In the genomic region with DNA sequence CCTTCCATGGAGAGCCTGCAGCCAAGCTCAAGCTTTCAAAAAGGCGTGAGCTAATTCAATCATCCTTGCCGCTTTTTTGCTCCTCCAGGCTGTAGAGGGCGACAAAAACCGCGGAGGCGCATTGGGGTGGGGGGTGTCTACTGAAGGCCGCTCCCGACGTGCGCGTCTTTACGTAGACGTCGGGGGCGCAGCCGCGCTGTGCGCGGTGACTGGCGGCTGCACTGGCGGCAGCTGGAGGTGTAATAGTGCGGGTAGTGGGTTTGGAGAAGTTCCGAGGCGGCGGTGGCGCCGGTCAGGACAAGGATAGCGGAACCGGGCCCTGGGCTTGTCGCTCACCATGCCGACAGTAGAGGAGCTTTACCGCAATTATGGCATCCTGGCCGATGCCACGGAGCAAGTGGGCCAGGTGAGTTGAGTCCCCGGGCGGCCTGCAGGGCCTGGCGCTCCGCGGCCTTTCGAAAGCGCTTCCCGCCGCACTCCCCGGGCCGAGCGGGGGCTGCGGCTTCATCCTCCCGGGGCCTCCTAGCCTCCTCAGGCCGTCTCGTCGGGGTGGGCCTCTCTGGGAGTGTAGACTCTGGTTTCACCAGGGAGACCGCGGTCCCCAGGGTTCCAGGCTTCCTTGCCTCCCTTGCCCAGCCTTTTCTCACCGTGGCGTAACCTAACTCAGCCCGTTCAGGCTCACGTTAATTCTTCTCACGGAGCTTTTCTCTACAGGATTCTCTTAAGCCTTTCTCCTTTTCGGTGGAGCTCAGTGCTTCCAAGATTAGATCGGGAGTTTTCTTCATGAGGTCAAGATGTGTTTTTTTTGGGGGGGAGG, we compare ENCODE assay signal across 8 cellular contexts. TPM values are rescaled to one million over a fixed set of nuclear protein-coding genes. Genes with fewer than 3 reads are reported as not detected.
DNase-seq lines count a peak whose midpoint lies in the region; ATAC-seq, FAIRE-seq and TF ChIP-seq lines count a peak whose summit lies in the region.

A gene (plus strand): TSS at position 206 of the 817 bp plus-strand sequence. CDS start 132 bp downstream, at position 338.

- POLR2A ChIA-PET in T-cell (lab: Charles Lee) = interaction anchor here (0.5 to 2.7 kb wide), 9 partner anchors 16 to 1260 kb away, joined by 3 to 16 read pairs (median 3); a partner anchor contains a TSS

- H3K27ac ChIP-seq in adipose tissue (ENCODE audit: low read depth, low read length) (no peak within 1 kb of the TSS), heart left ventricle (peak within 1 kb of the TSS in 11 of 12 donors; percentile 55 to 89 (median 78))

- peak; percentile 98 for ATAC-seq in HG02852 (IDR thresholded peaks at IDR 0.05; ENCODE audit: unreplicated experiment)
- peak; percentile 97 to 99 (median 98) for ATAC-seq in T-cell (replicated peaks in 1 of 4)
- peak; percentile 99 to 100 (median 100) for ATAC-seq in heart left ventricle

- peak; percentile 100 for FAIRE-seq in GM12892 (lab: Jason Lieb, UNC)

- H3K4me3 ChIP-seq in heart left ventricle = peak within 1 kb of the TSS; percentile 63 to 97 (median 89)

- H3K4me1 ChIP-seq in heart left ventricle = peaks cover 0 to 38% (median 20%) of the 10 kb centered on the region in 12 donors

- TF ChIP-seq POLR2A in GM12892 (IDR thresholded peaks at IDR 0.05; ENCODE audit: low read depth, low read length) (peak; percentile 91), heart left ventricle (IDR thresholded peaks at IDR 0.05) (peak in 1 of 2 donors; percentile 74)

- peak; percentile 59 to 88 (median 74) for TF ChIP-seq CTCF in heart left ventricle (IDR thresholded peaks at IDR 0.05)
- peak; percentile 78 for TF ChIP-seq CTCF in type B pancreatic cell (conservative IDR thresholded peaks at IDR 0.05)

- H3K4me3 Mint-ChIP-seq in T-cell = peak within 1 kb of the TSS; percentile 90 to 99 (median 98)
- peak within 1 kb of the TSS; percentile 92 for H3K4me3 Mint-ChIP-seq in type B pancreatic cell

- WGBS in adipose tissue, 3 donors = 0 to 1% (median 0%) methylated on average over 57 to 60 of the region's 60 CpGs
- WGBS in heart left ventricle, 4 donors = 0 to 2% (median 1%) methylated on average over 15 to 60 of the region's 60 CpGs

- H3K27me3 ChIP-seq in heart left ventricle = no peaks in the 10 kb centered on the region

- H3K27me3 Mint-ChIP-seq in T-cell = no peaks in the 10 kb centered on the region
- H3K27me3 Mint-ChIP-seq in type B pancreatic cell = no peaks in the 10 kb centered on the region

- H3K4me1 Mint-ChIP-seq in T-cell = peaks cover 48 to 52% (median 51%) of the 10 kb centered on the region in 3 donors
- H3K4me1 Mint-ChIP-seq in type B pancreatic cell (ENCODE audit: unreplicated experiment) = peaks cover 24% of the 10 kb centered on the region

- no peaks in the 10 kb centered on the region for H3K9me3 ChIP-seq in heart left ventricle

- CTCF ChIA-PET in T-cell (lab: Charles Lee) = interaction anchor here (0.6 to 1.5 kb wide), 12 partner anchors 11 to 1804 kb away, joined by 3 to 29 read pairs (median 4); a partner anchor contains a TSS

- H3K27ac Mint-ChIP-seq in T-cell = peak within 1 kb of the TSS; percentile 88 to 90
- peak within 1 kb of the TSS; percentile 92 for H3K27ac Mint-ChIP-seq in type B pancreatic cell

- intact Hi-C loops in heart left ventricle (cut with DNase I) = loop anchor here in 1 of 10 donors (5.0 kb wide), 1 partner anchor 45 kb away; a partner anchor contains a TSS

- no peaks in the 10 kb centered on the region for H3K9me3 Mint-ChIP-seq in T-cell
- no peaks in the 10 kb centered on the region for H3K9me3 Mint-ChIP-seq in type B pancreatic cell

- H3K36me3 Mint-ChIP-seq in T-cell = no peaks in the 10 kb centered on the region
- no peaks in the 10 kb centered on the region for H3K36me3 Mint-ChIP-seq in type B pancreatic cell

- peaks cover 0 to 8% (median 0%) of the 10 kb centered on the region in 9 donors for H3K36me3 ChIP-seq in heart left ventricle

- DNase-seq in GM12892 (ENCODE audit: insufficient read length) (peak; percentile 67), NCI-H1436 treated with DMSO at 0.1 percent for 48 hours (lab: John Stamatoyannopoulos, UW) (peak; percentile 77), T-cell (peak; percentile 82 to 94 (median 91)), heart left ventricle (peak; percentile 90 to 94 (median 93)), pons (ENCODE audit: low spot score) (peak; percentile 94), type B pancreatic cell (ENCODE audit: extremely low spot score, unreplicated experiment) (peak; percentile 93)

RNA-seq across cellular contexts. Expression of the gene that starts here (rescaled TPM):
- 80.4 TPM for polyA plus RNA-seq in GM12892 (2012; ENCODE audit: missing spikeins)
- 100 to 1,000 TPM in 1 of 5 donors, 10 to 100 TPM in 4; 71.1 to 101 (median 97.2) TPM for total RNA-seq in T-cell
- 10 to 100 TPM; 21.8 to 40.7 (median 32.7) TPM for polyA plus RNA-seq in adipose tissue
- total RNA-seq in heart left ventricle = 10 to 100 TPM; 37.2 to 57.9 (median 43.5) TPM
- polyA plus RNA-seq in heart left ventricle = 10 to 100 TPM; 11.4 to 39.5 TPM
- total RNA-seq in type B pancreatic cell (ENCODE audit: low replicate concordance) = 97.2 and 106 TPM in 2 replicates
